ENCODE assay signal across 8 cellular contexts in genomic region chrX:20140410-20140809, GRCh38. TPM values are rescaled to one million over a fixed set of nuclear protein-coding genes. Genes with fewer than 3 reads are reported as not detected.
DNase-seq lines count a peak whose midpoint lies in the region; ATAC-seq lines count a peak whose summit lies in the region.

No MANE protein-coding gene starts in this region.

- intact Hi-C loops in right cardiac atrium (cut with DNase I), result no loop called here

- peak overlapping the region; percentile 99 for H3K4me3 ChIP-seq in right cardiac atrium (ENCODE audit: low read length)

- H3K9me3 ChIP-seq in right cardiac atrium (ENCODE audit: control insufficient read depth, low read length), result no peaks in the 10 kb centered on the region

- H3K4me1 ChIP-seq in right cardiac atrium (ENCODE audit: control insufficient read depth, insufficient read depth, low read length), result no peaks in the 10 kb centered on the region

- H3K27me3 Mint-ChIP-seq in T-cell, result no peaks in the 10 kb centered on the region
- H3K27me3 Mint-ChIP-seq in stimulated activated naive CD8-positive, alpha-beta T cell treated with anti-CD3 and anti-CD28 coated beads, Interleukin-15, amount 100 ng/mL, for 72 hours, result no peaks in the 10 kb centered on the region

- H3K9me3 Mint-ChIP-seq in T-cell, result no peaks in the 10 kb centered on the region
- H3K9me3 Mint-ChIP-seq in stimulated activated naive CD8-positive, alpha-beta T cell treated with anti-CD3 and anti-CD28 coated beads, Interleukin-15, amount 100 ng/mL, for 72 hours, result no peaks in the 10 kb centered on the region

- H3K36me3 Mint-ChIP-seq in T-cell, result peaks cover 18% of the 10 kb centered on the region

- peaks cover 36 to 47% (median 45%) of the 10 kb centered on the region in 3 donors for H3K4me1 Mint-ChIP-seq in T-cell
- H3K4me1 Mint-ChIP-seq in stimulated activated naive CD8-positive, alpha-beta T cell treated with anti-CD3 and anti-CD28 coated beads, Interleukin-15, amount 100 ng/mL, for 72 hours, result peaks cover 52% of the 10 kb centered on the region

- no peak for ATAC-seq in T-cell (replicated peaks in 1 of 4)
- no peak for ATAC-seq in right cardiac atrium
- no peak for ATAC-seq in stimulated activated naive CD8-positive, alpha-beta T cell treated with anti-CD3 and anti-CD28 coated beads, Interleukin-15, amount 100 ng/mL, for 72 hours

- H3K27me3 ChIP-seq in right cardiac atrium (ENCODE audit: control insufficient read depth, insufficient read depth), result no peaks in the 10 kb centered on the region

- no peak overlapping the region for H3K27ac ChIP-seq in right cardiac atrium (ENCODE audit: low read length)

- 4% methylated on average over 3 of the region's 3 CpGs for WGBS in right cardiac atrium

- peak overlapping the region; percentile 85 to 91 (median 89) for H3K4me3 Mint-ChIP-seq in T-cell
- peak overlapping the region; percentile 87 to 88 for H3K4me3 Mint-ChIP-seq in stimulated activated naive CD8-positive, alpha-beta T cell treated with anti-CD3 and anti-CD28 coated beads, Interleukin-15, amount 100 ng/mL, for 72 hours

- POLR2A ChIA-PET in T-cell (lab: Charles Lee), result no interaction called here

- peak overlapping the region; percentile 46 to 91 for H3K27ac Mint-ChIP-seq in T-cell
- peak overlapping the region; percentile 82 to 93 for H3K27ac Mint-ChIP-seq in stimulated activated naive CD8-positive, alpha-beta T cell treated with anti-CD3 and anti-CD28 coated beads, Interleukin-15, amount 100 ng/mL, for 72 hours

- CTCF ChIA-PET in T-cell (lab: Charles Lee), result no interaction called here

- DNase-seq in NOMO-1 (lab: John Stamatoyannopoulos, UW; ENCODE audit: unreplicated experiment in 2 of 2) (peak; percentile 15 to 55), NOMO-1 treated with dmso at 0.1 percent for 144 hours (lab: John Stamatoyannopoulos, UW; ENCODE audit: unreplicated experiment) (no peak), T-cell (no peak), right cardiac atrium (no peak), NCI-H146 treated with DMSO at 0.1 percent for 48 hours (lab: John Stamatoyannopoulos, UW; ENCODE audit: unreplicated experiment) (no peak), activated gamma-delta T cell (lab: John Stamatoyannopoulos, UW) (no peak)
- no peak for DNase-seq in stimulated activated naive CD8-positive, alpha-beta T cell treated with anti-CD3 and anti-CD28 coated beads, Interleukin-15, amount 100 ng/mL, for 72 hours
- DNase-seq in activated effector memory CD4-positive, alpha-beta T cell treated with Interleukin-2 at 50 U/mL for 16 hours, result no peak

RNA-seq across cellular contexts. Expression of gene EIF1AX, which starts 1.2 kb away (rescaled TPM):
- 10 to 100 TPM; 39.6 to 81.8 (median 52.6) TPM for total RNA-seq in T-cell
- 10 to 100 TPM; 57.7 to 91.1 (median 60.1) TPM for total RNA-seq in right cardiac atrium
- polyA plus RNA-seq in right cardiac atrium, result 25.4 TPM

RNA-seq across cellular contexts. Expression of gene MAP7D2, which starts 23.7 kb away (rescaled TPM):
- under 1 TPM in 4 of 5 donors, not detected in 1; 0.13 to 0.83 (median 0.65) TPM for total RNA-seq in T-cell
- 1 to 10 TPM in 1 of 4 donors, under 1 TPM in 3; 0.29 to 1.0 (median 0.66) TPM for total RNA-seq in right cardiac atrium
- 0.68 TPM for polyA plus RNA-seq in right cardiac atrium

Comparison
In these comparisons a context has a peak if more than half of its experiments do, and no peak if none do; other contexts are left out.
1. DNase-seq: peak in NOMO-1 (2 of 2); none in NOMO-1 treated with dmso at 0.1 percent for 144 hours (single experiment), T-cell (0 of 34), right cardiac atrium (0 of 3), stimulated activated naive CD8-positive, alpha-beta T cell treated with anti-CD3 and anti-CD28 coated beads, Interleukin-15, amount 100 ng/mL, for 72 hours (0 of 2), NCI-H146 treated with DMSO at 0.1 percent for 48 hours (single experiment), activated gamma-delta T cell (single experiment) and activated effector memory CD4-positive, alpha-beta T cell treated with Interleukin-2 at 50 U/mL for 16 hours (single experiment).